ENCODE assay signal across 1 cellular context in genomic region chr19:57872450-57872849, GRCh38.
TF ChIP-seq lines count a peak whose summit lies in the region.

No MANE protein-coding gene starts in this region.

TF ChIP-seq in K562, 482 proteins besides CTCF, POLR2A, EP300 and RAD21:
- peak; percentile 81 for TF ChIP-seq ZNF75A (CRISPR knock-in tag; IDR thresholded peaks at IDR 0.05)
- no peak for TF ChIP-seq TSC22D4 (tag; IDR thresholded peaks at IDR 0.05)
